8 cellular contexts compared by ENCODE assay signal in genomic region chr12:1795221-1795784, GRCh38. TPM values are rescaled to one million over a fixed set of nuclear protein-coding genes. Genes with fewer than 3 reads are reported as not detected.
DNase-seq lines count a peak whose midpoint lies in the region; ATAC-seq, FAIRE-seq and TF ChIP-seq lines count a peak whose summit lies in the region.

No MANE protein-coding gene starts in this region.

- peak overlapping the region; percentile 85 for H3K4me3 Mint-ChIP-seq in activated CD4-positive, alpha-beta T cell treated with anti-CD3 and anti-CD28 coated beads, Interleukin-2, amount 10 ng/mL, durations not matched to agents 7 days and 5 days
- H3K4me3 Mint-ChIP-seq in WTC11, result peak overlapping the region; percentile 66

- POLR2A ChIA-PET in activated CD4-positive, alpha-beta T cell treated with anti-CD3 and anti-CD28 coated beads, Interleukin-2, amount 10 ng/mL, durations not matched to agents 7 days and 5 days (lab: Charles Lee), result no interaction called here
- POLR2A ChIA-PET in WTC11 (lab: Charles Lee), result interaction anchor here (1.0 kb wide), 1 partner anchor 145 kb away, joined by 4 read pairs; no protein-coding TSS in a partner anchor

- H3K27ac Mint-ChIP-seq in activated CD4-positive, alpha-beta T cell treated with anti-CD3 and anti-CD28 coated beads, Interleukin-2, amount 10 ng/mL, durations not matched to agents 7 days and 5 days, result no peak overlapping the region
- no peak overlapping the region for H3K27ac Mint-ChIP-seq in WTC11

- H3K9ac ChIP-seq in kidney (ENCODE audit: low read length in 2 of 2) (no peak overlapping the region), stomach smooth muscle (ENCODE audit: low read length in 2 of 2) (peak overlapping the region; percentile 47 to 66)

- no peaks in the 10 kb centered on the region for H3K9me3 Mint-ChIP-seq in activated CD4-positive, alpha-beta T cell treated with anti-CD3 and anti-CD28 coated beads, Interleukin-2, amount 10 ng/mL, durations not matched to agents 7 days and 5 days
- H3K9me3 Mint-ChIP-seq in WTC11, result no peaks in the 10 kb centered on the region

- H3K4me3 ChIP-seq in kidney (ENCODE audit: low read length in 2 of 2) (peak overlapping the region in 1 of 2 donors; percentile 47), stomach smooth muscle (ENCODE audit: low read length in 2 of 2) (peak overlapping the region; percentile 38 to 65)

- H3K36me3 ChIP-seq in kidney (ENCODE audit: control insufficient read depth in 1 of 2, insufficient read depth in 2 of 2, low read length in 2 of 2) (no peaks in the 10 kb centered on the region), stomach smooth muscle (ENCODE audit: control insufficient read depth in 2 of 2, insufficient read depth in 2 of 2, low read length in 2 of 2) (no peaks in the 10 kb centered on the region)

- H3K27ac ChIP-seq in kidney (ENCODE audit: low read depth in 2 of 2, low read length in 2 of 2), result no peak overlapping the region
- peak overlapping the region; percentile 70 for H3K27ac ChIP-seq in stomach smooth muscle (ENCODE audit: low read length)

- ATAC-seq in WTC11, result peak; percentile 2; the same call in 1 of the 2 replicates
- ATAC-seq in omental fat pad (ENCODE audit: low FRiP score), result no peak

- no peaks in the 10 kb centered on the region for H3K27me3 Mint-ChIP-seq in activated CD4-positive, alpha-beta T cell treated with anti-CD3 and anti-CD28 coated beads, Interleukin-2, amount 10 ng/mL, durations not matched to agents 7 days and 5 days
- no peaks in the 10 kb centered on the region; the same call in 1 of the 2 replicates for H3K27me3 Mint-ChIP-seq in WTC11 (ENCODE audit: low read depth)

- intact Hi-C loops in kidney (cut with DNase I), result loop anchor here (10.0 kb wide), 1 partner anchor 139 kb away; no protein-coding TSS in a partner anchor

- no peak for DNase-seq in activated CD4-positive, alpha-beta T cell treated with anti-CD3 and anti-CD28 coated beads, Interleukin-2, amount 10 ng/mL, durations not matched to agents 7 days and 5 days
- DNase-seq in activated CD4-positive, alpha-beta T cell treated with anti-CD3 and anti-CD28 coated beads for 48 hours, result no peak
- no peak for DNase-seq in WTC11 (ENCODE audit: low spot score)
- peak; percentile 70 for DNase-seq in kidney
- no peak for DNase-seq in anterior cingulate cortex (lab: John Stamatoyannopoulos, UW)
- no peak for DNase-seq in midbrain (lab: John Stamatoyannopoulos, UW)
- no peak for DNase-seq in omental fat pad (ENCODE audit: low spot score)

- H3K27me3 ChIP-seq in stomach smooth muscle (ENCODE audit: control insufficient read depth in 1 of 2, insufficient read depth in 2 of 2, low read length in 2 of 2), result no peaks in the 10 kb centered on the region

- no peaks in the 10 kb centered on the region for H3K36me3 Mint-ChIP-seq in activated CD4-positive, alpha-beta T cell treated with anti-CD3 and anti-CD28 coated beads, Interleukin-2, amount 10 ng/mL, durations not matched to agents 7 days and 5 days (ENCODE audit: low read depth)
- no peaks in the 10 kb centered on the region for H3K36me3 Mint-ChIP-seq in WTC11

- FAIRE-seq in kidney (lab: Jason Lieb, UNC), result no peak

- TF ChIP-seq CTCF in WTC11 (IDR thresholded peaks at IDR 0.05) (no peak), kidney (IDR thresholded peaks at IDR 0.05; ENCODE audit: borderline replicate concordance, extremely low read depth, insufficient read depth) (no peak), omental fat pad (IDR thresholded peaks at IDR 0.05) (no peak)

- H3K4me1 ChIP-seq in kidney (ENCODE audit: control insufficient read depth in 1 of 2, insufficient read depth in 1 of 2, low read depth in 1 of 2, low read length in 2 of 2) (peaks cover 4 to 18% of the 10 kb centered on the region in 2 donors), stomach smooth muscle (ENCODE audit: control insufficient read depth, insufficient read depth, low read length) (peaks cover 30% of the 10 kb centered on the region)

- CTCF ChIA-PET in activated CD4-positive, alpha-beta T cell treated with anti-CD3 and anti-CD28 coated beads, Interleukin-2, amount 10 ng/mL, durations not matched to agents 7 days and 5 days (lab: Charles Lee), result interaction anchor here (0.8 to 7.9 kb wide), 12 partner anchors 11 to 175 kb away, joined by 3 to 66 read pairs (median 3); no protein-coding TSS in a partner anchor
- CTCF ChIA-PET in WTC11 (lab: Charles Lee), result interaction anchor here (0.7 to 7.0 kb wide), 14 partner anchors 36 to 241 kb away, joined by 3 to 119 read pairs (median 6); partner anchors contain the start of gene CACNA2D4

- H3K9me3 ChIP-seq in kidney (ENCODE audit: control insufficient read depth in 1 of 2, low read length in 2 of 2) (no peaks in the 10 kb centered on the region), stomach smooth muscle (ENCODE audit: control insufficient read depth in 2 of 2, low read length in 2 of 2) (no peaks in the 10 kb centered on the region)

- H3K4me1 Mint-ChIP-seq in activated CD4-positive, alpha-beta T cell treated with anti-CD3 and anti-CD28 coated beads, Interleukin-2, amount 10 ng/mL, durations not matched to agents 7 days and 5 days, result peaks cover 32% of the 10 kb centered on the region
- H3K4me1 Mint-ChIP-seq in WTC11, result peaks cover 36% of the 10 kb centered on the region

TF ChIP-seq in WTC11, 78 proteins besides CTCF, POLR2A, EP300 and RAD21 (continues in another document):
- TF ChIP-seq ZNF396 (CRISPR knock-in tag; IDR thresholded peaks at IDR 0.05; ENCODE audit: borderline replicate concordance) (no peak), FOXJ3 (CRISPR knock-in tag; IDR thresholded peaks at IDR 0.05; ENCODE audit: borderline replicate concordance) (no peak), HMGXB4 (CRISPR knock-in tag; IDR thresholded peaks at IDR 0.05) (no peak), ZNF532 (CRISPR knock-in tag; IDR thresholded peaks at IDR 0.05; ENCODE audit: borderline replicate concordance) (no peak), ZBTB21 (CRISPR knock-in tag; IDR thresholded peaks at IDR 0.05; ENCODE audit: borderline replicate concordance) (no peak)

RNA-seq across cellular contexts. Expression of gene LRTM2, which starts 25.1 kb away (rescaled TPM):
- total RNA-seq in activated CD4-positive, alpha-beta T cell treated with anti-CD3 and anti-CD28 coated beads, Interleukin-2, amount 10 ng/mL, durations not matched to agents 7 days and 5 days, result not detected
- total RNA-seq in WTC11 (2021), result 0.30 to 0.66 TPM (median 0.34 TPM) in 3 replicates
- not detected for total RNA-seq in kidney
- polyA plus RNA-seq in kidney (ENCODE audit: insufficient read depth, low read depth, low replicate concordance), result not detected
- not detected for total RNA-seq in omental fat pad

Comparison
In these comparisons a context has a peak if more than half of its experiments do, and no peak if none do; other contexts are left out.
1. H3K9ac ChIP-seq: peak in stomach smooth muscle (2 of 2); none in kidney (0 of 2).